18 cellular contexts compared by ENCODE assay signal in the genomic region with DNA sequence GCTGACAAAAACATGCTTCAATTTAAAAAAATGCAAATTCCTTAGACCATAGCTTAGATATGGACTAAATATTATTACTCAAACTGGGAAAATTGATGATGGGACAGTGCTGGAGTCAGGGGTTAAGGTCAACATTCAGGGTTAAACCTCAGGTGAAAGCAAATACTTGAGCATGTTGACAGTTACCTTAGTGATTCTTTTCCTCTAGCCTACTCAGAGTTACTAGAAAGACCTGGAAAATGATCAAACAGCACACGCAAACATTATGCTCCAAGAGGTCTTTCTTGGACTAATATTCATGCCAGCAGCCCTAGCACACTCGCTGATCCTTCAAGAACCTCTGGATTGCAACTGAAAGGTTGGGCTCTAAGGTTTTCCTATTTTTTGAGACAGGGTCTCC. TPM values are rescaled to one million over a fixed set of nuclear protein-coding genes. Genes with fewer than 3 reads are reported as not detected.
DNase-seq lines count a peak whose midpoint lies in the region; ATAC-seq, FAIRE-seq and TF ChIP-seq lines count a peak whose summit lies in the region.
"Had no signal": no experiment of that assay in that cellular context is flagged by ENCODE, and none has a peak within 500 bp of the region (broad histone marks: within the 10 kb centered on the region; RNA-seq: fewer than 3 reads in every experiment).

No MANE protein-coding gene starts in this region.

- H3K27me3 Mint-ChIP-seq in naive thymus-derived CD4-positive, alpha-beta T cell: peaks cover 0 to 35% (median 12%) of the 10 kb centered on the region in 5 donors

- H3K9me3 Mint-ChIP-seq in naive thymus-derived CD4-positive, alpha-beta T cell: no peaks in the 10 kb centered on the region
- H3K9me3 Mint-ChIP-seq: WTC11 had no signal

- H3K79me2 ChIP-seq in smooth muscle cell (ENCODE audit: low read depth): peaks cover 73% of the 10 kb centered on the region

- POLR2A ChIA-PET in naive thymus-derived CD4-positive, alpha-beta T cell (lab: Charles Lee): no interaction called here

- ATAC-seq in SK-N-SH treated with all-trans-retinoic acid at 6 μM for 48 hours: no peak
- ATAC-seq in HG03280 (IDR thresholded peaks at IDR 0.05; ENCODE audit: unreplicated experiment): no peak
- ATAC-seq in naive thymus-derived CD4-positive, alpha-beta T cell: no peak
- ATAC-seq: stimulated activated naive CD8-positive, alpha-beta T cell treated with anti-CD3 and anti-CD28 coated beads, Interleukin-15, Interleukin-2, amounts not matched to agents 100 U/mL and 50 U/mL, for 24 hours; WTC11 had no signal

- intact Hi-C loops in kidney (cut with DNase I): no loop called here
- intact Hi-C loops in naive thymus-derived CD4-positive, alpha-beta T cell (cut with micrococcal nuclease): no loop called here

- WGBS in smooth muscle cell (ENCODE audit: low lambda C conversion rate): 94% methylated on average over 2 of the region's 2 CpGs

- no peaks in the 10 kb centered on the region for H3K9me3 ChIP-seq in kidney (ENCODE audit: control insufficient read depth in 1 of 2, low read length in 2 of 2)
- H3K9me3 ChIP-seq in smooth muscle cell (replicated peaks; ENCODE audit: low read depth): no peaks in the 10 kb centered on the region
- no peaks in the 10 kb centered on the region for H3K9me3 ChIP-seq in naive thymus-derived CD4-positive, alpha-beta T cell (ENCODE audit: control insufficient read depth in 2 of 3, low read length in 3 of 3)
- H3K9me3 ChIP-seq: Caco-2, MG63 had no signal

- no peak overlapping the region for H3K9ac ChIP-seq in kidney (ENCODE audit: low read length in 2 of 2)
- no peak overlapping the region for H3K9ac ChIP-seq in smooth muscle cell (ENCODE audit: low read depth)

- no peak overlapping the region for H3K4me3 Mint-ChIP-seq in naive thymus-derived CD4-positive, alpha-beta T cell
- H3K4me3 Mint-ChIP-seq: WTC11 had no signal

- H3K4me1 ChIP-seq in kidney (ENCODE audit: control insufficient read depth in 1 of 2, insufficient read depth in 1 of 2, low read depth in 1 of 2, low read length in 2 of 2): peaks cover 54 to 81% of the 10 kb centered on the region in 2 donors
- peaks cover 65% of the 10 kb centered on the region for H3K4me1 ChIP-seq in smooth muscle cell (ENCODE audit: low read depth)
- H3K4me1 ChIP-seq in naive thymus-derived CD4-positive, alpha-beta T cell (ENCODE audit: control insufficient read depth in 2 of 2, insufficient read depth in 2 of 2, low read length in 2 of 2): no peaks in the 10 kb centered on the region

- H3K4me1 Mint-ChIP-seq in naive thymus-derived CD4-positive, alpha-beta T cell: peaks cover 0 to 5% (median 0%) of the 10 kb centered on the region in 7 donors

- H3K27ac ChIP-seq in kidney (ENCODE audit: low read depth in 2 of 2, low read length in 2 of 2) (peak overlapping the region; percentile 18 to 71), smooth muscle cell (ENCODE audit: low read depth) (peak overlapping the region; percentile 91)
- H3K27ac ChIP-seq in naive thymus-derived CD4-positive, alpha-beta T cell (ENCODE audit: low read depth, low read length): no peak overlapping the region

- TF ChIP-seq CTCF in kidney (IDR thresholded peaks at IDR 0.05; ENCODE audit: borderline replicate concordance, extremely low read depth, insufficient read depth) (no peak), smooth muscle cell (IDR thresholded peaks at IDR 0.05; ENCODE audit: borderline replicate concordance, insufficient read depth, poor library complexity, severe bottlenecking) (no peak)

- H3K36me3 Mint-ChIP-seq in naive thymus-derived CD4-positive, alpha-beta T cell: no peaks in the 10 kb centered on the region
- H3K36me3 Mint-ChIP-seq: WTC11 had no signal

- no peak overlapping the region for H3K27ac Mint-ChIP-seq in naive thymus-derived CD4-positive, alpha-beta T cell
- H3K27ac Mint-ChIP-seq: WTC11 had no signal

- H3K36me3 ChIP-seq in kidney (ENCODE audit: control insufficient read depth in 1 of 2, insufficient read depth in 2 of 2, low read length in 2 of 2) (peaks cover 0 to 14% of the 10 kb centered on the region in 2 donors), smooth muscle cell (ENCODE audit: low read depth) (no peaks in the 10 kb centered on the region)
- no peaks in the 10 kb centered on the region for H3K36me3 ChIP-seq in naive thymus-derived CD4-positive, alpha-beta T cell (ENCODE audit: control insufficient read depth in 2 of 3, insufficient read depth in 3 of 3, low read length in 3 of 3)

- H4K20me1 ChIP-seq in smooth muscle cell (ENCODE audit: low read depth): no peaks in the 10 kb centered on the region

- no peak for FAIRE-seq in kidney (lab: Jason Lieb, UNC)

- CTCF ChIA-PET in naive thymus-derived CD4-positive, alpha-beta T cell (lab: Charles Lee): no interaction called here

- H3F3A ChIP-seq in smooth muscle cell (ENCODE audit: low read depth): peaks cover 44% of the 10 kb centered on the region

- no peak overlapping the region for H2AFZ ChIP-seq in smooth muscle cell (ENCODE audit: low read depth)

- H3K4me3 ChIP-seq in kidney (ENCODE audit: low read length in 2 of 2): no peak overlapping the region
- H3K4me3 ChIP-seq in smooth muscle cell: no peak overlapping the region
- no peak overlapping the region for H3K4me3 ChIP-seq in naive thymus-derived CD4-positive, alpha-beta T cell (ENCODE audit: low read length)
- H3K4me3 ChIP-seq: MG63 had no signal

- H3K4me2 ChIP-seq in smooth muscle cell: peak overlapping the region; percentile 61

- no peaks in the 10 kb centered on the region for H3K27me3 ChIP-seq in smooth muscle cell (ENCODE audit: low read depth)
- no peaks in the 10 kb centered on the region for H3K27me3 ChIP-seq in naive thymus-derived CD4-positive, alpha-beta T cell (ENCODE audit: control insufficient read depth in 2 of 2, insufficient read depth in 2 of 2, low read length in 2 of 2)
- H3K27me3 ChIP-seq: MG63 had no signal

- DNase-seq in DMS53 (lab: John Stamatoyannopoulos, UW) (peak; percentile 47), kidney (no peak), smooth muscle cell (lab: John Stamatoyannopoulos, UW; ENCODE audit: unreplicated experiment) (no peak), NCI-H128 (lab: John Stamatoyannopoulos, UW; ENCODE audit: unreplicated experiment) (no peak), SHP77 (lab: John Stamatoyannopoulos, UW) (no peak)
- DNase-seq in naive thymus-derived CD4-positive, alpha-beta T cell: no peak
- DNase-seq: activated gamma-delta T cell; anterior cingulate cortex; Caco-2; MG63; NCI-H2081; NCI-H82; occipital lobe; stimulated activated naive CD8-positive, alpha-beta T cell treated with anti-CD3 and anti-CD28 coated beads, Interleukin-15, Interleukin-2, amounts not matched to agents 100 U/mL and 50 U/mL, for 24 hours had no signal

TF ChIP-seq in SK-N-SH treated with all-trans-retinoic acid at 6 μM for 48 hours, 23 proteins besides CTCF, POLR2A, EP300 and RAD21:
- TF ChIP-seq ZFP3 (CRISPR knock-in tag; IDR thresholded peaks at IDR 0.05): no peak
- TF ChIP-seq ISL1 (CRISPR knock-in tag; IDR thresholded peaks at IDR 0.05): 0 out of 2 replicates have a peak, but pooled peaks have one; percentile 46
- TF ChIP-seq POU6F1 (CRISPR knock-in tag; IDR thresholded peaks at IDR 0.05; ENCODE audit: borderline replicate concordance, low read depth): no peak
- TF ChIP-seq PATZ1 (CRISPR knock-in tag; IDR thresholded peaks at IDR 0.05; ENCODE audit: borderline replicate concordance): no peak
- TF ChIP-seq TCF4 (CRISPR knock-in tag; IDR thresholded peaks at IDR 0.05; ENCODE audit: borderline replicate concordance): 0 out of 2 replicates have a peak, but pooled peaks have one; percentile 32
- TF ChIP-seq SNAI2 (CRISPR knock-in tag; IDR thresholded peaks at IDR 0.05): no peak
TF ChIP-seq in SK-N-SH treated with all-trans-retinoic acid at 6 μM for 48 hours: peak in this region for 2.

RNA-seq across cellular contexts. Expression of gene IGFBP7, which starts 10.8 kb away (rescaled TPM):
- total RNA-seq in kidney: 1,703 TPM
- polyA plus RNA-seq in kidney (ENCODE audit: insufficient read depth, low read depth, low replicate concordance): 2,157 TPM
- total RNA-seq in smooth muscle cell: 998 and 1,065 TPM in 2 replicates
- polyA plus RNA-seq in smooth muscle cell: 1,105 and 1,684 TPM in 2 replicates
- total RNA-seq in naive thymus-derived CD4-positive, alpha-beta T cell: 10 to 100 TPM in 1 of 5 experiments, 1 to 10 TPM in 1, not detected in 3; 1.1 to 16.7 TPM
- polyA plus RNA-seq in naive thymus-derived CD4-positive, alpha-beta T cell: under 1 TPM; 0.37 to 0.48 TPM
- total RNA-seq: T-helper 1 cell treated with Interleukin-12 subunit alpha and Interleukin-12 subunit beta and Interleukin-4 antibody, amounts not matched to agents 30 ng/mL and 1 ng/mL, for 36 hours had no signal

Comparison
In these comparisons a context has a peak if more than half of its experiments do, and no peak if none do; other contexts are left out.
1. RNA of gene IGFBP7, which starts 10.8 kb away (total RNA-seq): 1,703 TPM in kidney (single experiment) and 998 to 1,065 TPM in smooth muscle cell; 1.1 to 16.7 TPM in naive thymus-derived CD4-positive, alpha-beta T cell; every median in the first group is over 10 times any median in the second.